ENCODE assay signal across 1 cellular context in the genomic region with DNA sequence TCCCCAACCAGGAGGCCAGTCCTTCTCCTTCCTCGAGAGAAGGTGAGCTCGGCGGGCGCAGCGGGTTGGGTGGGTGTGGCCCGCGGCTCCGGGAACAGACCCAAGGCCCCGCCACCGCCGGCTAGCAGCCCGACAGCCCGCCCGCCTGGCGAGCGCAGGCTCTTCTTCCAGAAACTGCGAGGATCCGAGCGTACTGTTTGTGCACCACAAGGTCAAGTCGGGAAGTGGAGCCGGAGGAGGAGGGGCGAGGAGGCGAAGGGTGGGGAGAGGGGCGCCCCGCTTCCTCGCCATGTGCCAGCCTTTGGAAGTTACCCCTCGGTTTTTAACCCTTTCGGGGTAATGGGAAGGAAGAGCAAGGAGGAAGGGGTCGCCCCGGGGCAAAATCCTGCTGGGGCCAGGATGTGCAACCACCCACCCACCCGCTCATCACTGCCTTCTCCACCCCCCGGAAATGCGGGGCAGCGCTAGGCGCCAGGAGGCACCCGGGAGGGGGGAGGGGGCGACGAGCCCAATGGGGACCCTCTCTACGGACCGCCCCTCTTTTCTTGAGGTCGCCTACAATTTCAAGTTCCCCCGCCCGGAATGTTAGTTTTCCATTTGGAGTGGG.
TF ChIP-seq lines count a peak whose summit lies in the region.

No MANE protein-coding gene starts in this region.

TF ChIP-seq in WTC11, 78 proteins besides CTCF, POLR2A, EP300 and RAD21 (continued from another document and continues in another):
- TF ChIP-seq, protein P1, sequence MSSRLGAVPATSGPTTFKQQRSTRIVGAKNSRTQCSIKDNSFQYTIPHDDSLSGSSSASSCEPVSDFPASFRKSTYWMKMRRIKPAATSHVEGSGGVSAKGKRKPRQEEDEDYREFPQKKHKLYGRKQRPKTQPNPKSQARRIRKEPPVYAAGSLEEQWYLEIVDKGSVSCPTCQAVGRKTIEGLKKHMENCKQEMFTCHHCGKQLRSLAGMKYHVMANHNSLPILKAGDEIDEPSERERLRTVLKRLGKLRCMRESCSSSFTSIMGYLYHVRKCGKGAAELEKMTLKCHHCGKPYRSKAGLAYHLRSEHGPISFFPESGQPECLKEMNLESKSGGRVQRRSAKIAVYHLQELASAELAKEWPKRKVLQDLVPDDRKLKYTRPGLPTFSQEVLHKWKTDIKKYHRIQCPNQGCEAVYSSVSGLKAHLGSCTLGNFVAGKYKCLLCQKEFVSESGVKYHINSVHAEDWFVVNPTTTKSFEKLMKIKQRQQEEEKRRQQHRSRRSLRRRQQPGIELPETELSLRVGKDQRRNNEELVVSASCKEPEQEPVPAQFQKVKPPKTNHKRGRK (CRISPR knock-in tag; IDR thresholded peaks at IDR 0.05; ENCODE audit: borderline replicate concordance): no peak
- TF ChIP-seq ZNF423 (CRISPR knock-in tag; IDR thresholded peaks at IDR 0.05): peak; percentile 56
- TF ChIP-seq TEAD4 (CRISPR knock-in tag; IDR thresholded peaks at IDR 0.05): no peak
- peak; percentile 88; the same call in 1 of the 2 replicates for TF ChIP-seq MAX (CRISPR knock-in tag; IDR thresholded peaks at IDR 0.05)
- TF ChIP-seq CREB1 (CRISPR knock-in tag; IDR thresholded peaks at IDR 0.05): no peak
- no peak for TF ChIP-seq ZNF671 (CRISPR knock-in tag; IDR thresholded peaks at IDR 0.05)
- peak; percentile 93 for TF ChIP-seq ZBTB43 (CRISPR knock-in tag; IDR thresholded peaks at IDR 0.05)
- TF ChIP-seq ATF3 (CRISPR knock-in tag; conservative IDR thresholded peaks at IDR 0.05): no peak
- peak; percentile 37; the same call in 1 of the 2 replicates for TF ChIP-seq E2F5 (CRISPR knock-in tag; IDR thresholded peaks at IDR 0.05)
- TF ChIP-seq, protein P2, sequence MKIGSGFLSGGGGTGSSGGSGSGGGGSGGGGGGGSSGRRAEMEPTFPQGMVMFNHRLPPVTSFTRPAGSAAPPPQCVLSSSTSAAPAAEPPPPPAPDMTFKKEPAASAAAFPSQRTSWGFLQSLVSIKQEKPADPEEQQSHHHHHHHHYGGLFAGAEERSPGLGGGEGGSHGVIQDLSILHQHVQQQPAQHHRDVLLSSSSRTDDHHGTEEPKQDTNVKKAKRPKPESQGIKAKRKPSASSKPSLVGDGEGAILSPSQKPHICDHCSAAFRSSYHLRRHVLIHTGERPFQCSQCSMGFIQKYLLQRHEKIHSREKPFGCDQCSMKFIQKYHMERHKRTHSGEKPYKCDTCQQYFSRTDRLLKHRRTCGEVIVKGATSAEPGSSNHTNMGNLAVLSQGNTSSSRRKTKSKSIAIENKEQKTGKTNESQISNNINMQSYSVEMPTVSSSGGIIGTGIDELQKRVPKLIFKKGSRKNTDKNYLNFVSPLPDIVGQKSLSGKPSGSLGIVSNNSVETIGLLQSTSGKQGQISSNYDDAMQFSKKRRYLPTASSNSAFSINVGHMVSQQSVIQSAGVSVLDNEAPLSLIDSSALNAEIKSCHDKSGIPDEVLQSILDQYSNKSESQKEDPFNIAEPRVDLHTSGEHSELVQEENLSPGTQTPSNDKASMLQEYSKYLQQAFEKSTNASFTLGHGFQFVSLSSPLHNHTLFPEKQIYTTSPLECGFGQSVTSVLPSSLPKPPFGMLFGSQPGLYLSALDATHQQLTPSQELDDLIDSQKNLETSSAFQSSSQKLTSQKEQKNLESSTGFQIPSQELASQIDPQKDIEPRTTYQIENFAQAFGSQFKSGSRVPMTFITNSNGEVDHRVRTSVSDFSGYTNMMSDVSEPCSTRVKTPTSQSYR (CRISPR knock-in tag; IDR thresholded peaks at IDR 0.05): peak; percentile 43; the same call in 1 of the 2 replicates
- TF ChIP-seq ATF6 (CRISPR knock-in tag; IDR thresholded peaks at IDR 0.05): no peak
- no peak for TF ChIP-seq IRF1 (CRISPR knock-in tag; IDR thresholded peaks at IDR 0.05)
- peak; percentile 62; the same call in 1 of the 2 replicates for TF ChIP-seq HMGXB4 (CRISPR knock-in tag; IDR thresholded peaks at IDR 0.05)
- 0 out of 2 replicates have a peak, but pooled peaks have one; percentile 8 for TF ChIP-seq ZNF232 (CRISPR knock-in tag; IDR thresholded peaks at IDR 0.05)
- TF ChIP-seq USF2 (CRISPR knock-in tag; IDR thresholded peaks at IDR 0.05): no peak
- no peak for TF ChIP-seq JUN (CRISPR knock-in tag; IDR thresholded peaks at IDR 0.05)
- TF ChIP-seq ARID4B (CRISPR knock-in tag; IDR thresholded peaks at IDR 0.05; ENCODE audit: borderline replicate concordance): peak; percentile 35; the same call in 1 of the 2 replicates
- TF ChIP-seq ETV6 (CRISPR knock-in tag; IDR thresholded peaks at IDR 0.05): peak; percentile 45
- TF ChIP-seq, protein P3, sequence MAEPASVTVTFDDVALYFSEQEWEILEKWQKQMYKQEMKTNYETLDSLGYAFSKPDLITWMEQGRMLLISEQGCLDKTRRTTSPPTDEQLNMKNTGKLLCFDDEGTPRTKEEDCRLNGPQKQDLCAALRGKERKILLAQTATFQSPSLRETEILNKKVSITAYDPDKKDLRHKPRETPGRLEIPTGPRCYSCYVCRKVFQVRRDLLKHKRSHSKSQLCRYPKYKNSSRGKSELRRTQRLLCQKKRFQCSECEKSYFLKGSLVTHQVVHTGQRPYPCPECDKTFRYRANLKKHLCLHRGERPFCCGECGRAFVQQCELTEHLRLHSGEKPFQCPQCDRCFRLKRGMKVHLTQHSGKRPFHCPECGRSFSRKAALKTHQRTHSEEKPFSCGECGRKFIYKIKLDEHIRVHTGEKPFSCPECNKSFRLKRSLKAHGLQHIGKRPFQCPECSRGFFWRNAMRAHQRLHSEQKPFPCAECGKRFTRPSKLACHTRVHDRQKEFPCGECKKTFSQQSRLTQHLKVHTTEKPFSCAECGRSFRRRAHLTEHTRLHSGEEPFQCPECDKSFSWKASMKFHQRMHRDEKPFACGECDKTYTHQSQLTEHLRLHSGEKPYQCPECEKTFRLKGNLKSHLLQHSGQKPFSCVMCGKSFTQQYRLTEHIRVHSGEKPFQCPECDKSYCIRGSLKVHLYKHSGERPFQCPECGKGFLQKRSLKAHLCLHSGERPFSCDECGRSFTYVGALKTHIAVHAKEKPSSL (CRISPR knock-in tag; conservative IDR thresholded peaks at IDR 0.05): no peak
- 0 out of 2 replicates have a peak, but pooled peaks have one; percentile 47 for TF ChIP-seq E2F1 (CRISPR knock-in tag; IDR thresholded peaks at IDR 0.05)
- TF ChIP-seq TEAD1 (CRISPR knock-in tag; IDR thresholded peaks at IDR 0.05): peak; percentile 14; the same call in 1 of the 2 replicates
- TF ChIP-seq SMAD3 (CRISPR knock-in tag; IDR thresholded peaks at IDR 0.05; ENCODE audit: borderline replicate concordance): peak; percentile 68; the same call in 1 of the 2 replicates
